Comparison of ENCODE assay signal across 1 cellular context in the genomic region with DNA sequence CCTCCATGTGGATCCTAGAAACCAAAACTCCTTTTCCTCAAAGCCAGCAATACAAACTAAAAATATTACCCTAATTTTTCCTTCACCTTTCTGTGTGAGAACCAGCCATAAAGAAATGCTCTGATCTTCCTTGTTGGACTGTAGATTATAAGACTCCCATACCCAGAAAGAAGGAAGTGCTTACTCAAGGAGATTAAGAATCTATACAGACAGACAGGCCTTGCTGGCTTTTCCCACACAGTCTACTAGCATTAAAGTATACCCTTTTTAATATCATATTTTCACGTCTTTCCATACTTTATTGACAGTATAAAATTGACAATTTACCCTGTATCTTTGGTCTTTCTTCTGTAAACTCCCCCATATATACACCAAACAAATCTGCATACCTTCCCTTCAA.
TF ChIP-seq lines count a peak whose summit lies in the region.

No MANE protein-coding gene starts in this region.

TF ChIP-seq in WTC11, 78 proteins besides CTCF, POLR2A, EP300 and RAD21 (continued from another document):
- no peak for TF ChIP-seq ZNF138 (CRISPR knock-in tag; conservative IDR thresholded peaks at IDR 0.05)
